In the genomic region with DNA sequence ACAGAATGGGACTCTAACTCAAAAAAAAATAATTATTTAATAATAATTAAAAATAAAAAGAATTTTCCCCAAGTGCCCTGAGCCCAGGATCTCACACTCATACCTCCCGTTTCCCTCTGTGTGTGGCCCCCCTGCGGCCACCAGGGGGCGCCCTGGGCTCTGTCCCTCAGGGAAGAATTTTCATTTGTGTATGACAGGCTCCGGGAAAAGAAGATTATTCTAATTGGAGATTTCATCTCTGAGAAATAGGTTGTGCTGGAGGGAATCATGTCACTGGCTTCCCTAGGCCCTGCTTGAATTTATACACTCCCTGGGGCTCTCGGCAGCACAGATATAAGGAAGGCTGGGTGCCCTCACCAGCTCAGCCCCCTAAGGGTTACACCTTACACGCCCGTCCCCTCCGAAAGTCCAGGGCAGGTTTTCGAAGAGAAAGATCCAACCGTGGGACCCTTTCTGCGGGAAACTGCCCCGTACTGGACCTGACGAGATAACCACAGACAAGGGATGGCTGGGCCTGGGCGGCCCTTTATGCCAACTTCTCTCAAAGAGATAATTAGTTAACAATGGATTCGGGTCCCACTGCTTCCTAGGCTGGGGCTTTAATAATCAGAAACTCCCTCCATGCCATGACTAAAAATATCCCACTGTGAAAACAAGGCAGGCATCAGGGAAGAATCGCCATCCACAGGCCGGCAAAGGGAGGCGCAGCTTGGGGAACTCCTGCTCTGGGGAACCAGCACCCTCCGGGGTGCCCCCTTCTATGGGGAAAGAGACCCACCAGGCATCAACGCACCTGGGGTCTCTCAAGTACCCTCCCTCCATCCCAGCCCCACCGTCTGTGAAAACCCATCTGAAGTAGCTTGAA, we compare ENCODE assay signal across 8 cellular contexts.
DNase-seq lines count a peak whose midpoint lies in the region; ATAC-seq, FAIRE-seq and TF ChIP-seq lines count a peak whose summit lies in the region.

No MANE protein-coding gene starts in this region.

- TF ChIP-seq EP300 in HepG2 (IDR thresholded peaks at IDR 0.05; ENCODE audit: low read depth in 2 of 2, low read length in 2 of 2) (no peak), HepG2 (CRISPR knock-in tag; IDR thresholded peaks at IDR 0.05; ENCODE audit: borderline replicate concordance) (no peak)

- peak; percentile 75 for FAIRE-seq in HepG2 (lab: Jason Lieb, UNC)

- no peaks in the 10 kb centered on the region for H3K79me2 ChIP-seq in HepG2 (ENCODE audit: insufficient read depth, low read length)

- H3K9ac ChIP-seq in HepG2 (ENCODE audit: insufficient read depth, low read depth, low read length) = no peak overlapping the region

- no peak overlapping the region for H3K27ac Mint-ChIP-seq in activated CD4-positive, alpha-beta T cell treated with anti-CD3 and anti-CD28 coated beads for 36 hours
- H3K27ac Mint-ChIP-seq in chondrocyte (ENCODE audit: unreplicated experiment) = no peak overlapping the region

- no peaks in the 10 kb centered on the region for H3K9me3 Mint-ChIP-seq in activated CD4-positive, alpha-beta T cell treated with anti-CD3 and anti-CD28 coated beads for 36 hours (ENCODE audit: low read depth)
- H3K9me3 Mint-ChIP-seq in chondrocyte (ENCODE audit: low read depth) = no peaks in the 10 kb centered on the region

- no peak for TF ChIP-seq POLR2A in HepG2 (IDR thresholded peaks at IDR 0.05; ENCODE audit: insufficient read depth in 1 of 2, low read depth in 2 of 2, low read length in 2 of 2)

- 50% methylated on average over 19 of the region's 21 CpGs for WGBS in HepG2 (ENCODE audit: low lambda C conversion rate)

- no peak for DNase-seq in AG04449 (ENCODE audit: low read depth, low spot score)
- DNase-seq in NCI-H2227 (lab: John Stamatoyannopoulos, UW; ENCODE audit: unreplicated experiment) = peak; percentile 90
- DNase-seq in activated CD4-positive, alpha-beta T cell treated with anti-CD3 and anti-CD28 coated beads for 36 hours = peak; percentile 84
- DNase-seq in chondrocyte (ENCODE audit: low spot score) = no peak
- DNase-seq in HepG2 (ENCODE audit: low spot score) = peak; percentile 57
- peak; percentile 79 to 82 for DNase-seq in stimulated activated CD4-positive, alpha-beta T cell treated with anti-CD3 and anti-CD28 coated beads, Interleukin-2, amount 100 ng/mL, for 24 hours

- H3K36me3 ChIP-seq in HepG2 (replicated peaks in 1 of 2; ENCODE audit: control insufficient read depth in 1 of 2, insufficient read depth in 2 of 2, low read length in 2 of 2) = no peaks in the 10 kb centered on the region

- H2AFZ ChIP-seq in HepG2 (ENCODE audit: low read length) = no peak overlapping the region

- ATAC-seq in GM21423 (IDR thresholded peaks at IDR 0.05; ENCODE audit: unreplicated experiment) (peak; percentile 59), HepG2 (peak; percentile 89), GM18502 (IDR thresholded peaks at IDR 0.05; ENCODE audit: poor library complexity, unreplicated experiment) (no peak)
- ATAC-seq in activated CD4-positive, alpha-beta T cell treated with anti-CD3 and anti-CD28 coated beads for 36 hours = peak; percentile 86

- H3K4me3 Mint-ChIP-seq in activated CD4-positive, alpha-beta T cell treated with anti-CD3 and anti-CD28 coated beads for 36 hours = no peak overlapping the region
- peak overlapping the region; percentile 25 for H3K4me3 Mint-ChIP-seq in chondrocyte (ENCODE audit: unreplicated experiment)

- H3K27me3 ChIP-seq in HepG2 (ENCODE audit: control insufficient read depth in 1 of 2, insufficient read depth in 2 of 2, low read length in 2 of 2) = no peaks in the 10 kb centered on the region

- in situ Hi-C loops in HepG2 (cut with HindIII; ENCODE audit: extremely low pct_ligation_motif_present, low pct_unique_long_range_greater_than_20kb) = no loop called here

- no peaks in the 10 kb centered on the region for H3K9me3 ChIP-seq in HepG2 (ENCODE audit: low read length)

- H3K4me1 ChIP-seq in HepG2 (ENCODE audit: insufficient read depth, low read length) = peaks cover 21% of the 10 kb centered on the region

- peaks cover 13% of the 10 kb centered on the region for H3K4me1 Mint-ChIP-seq in activated CD4-positive, alpha-beta T cell treated with anti-CD3 and anti-CD28 coated beads for 36 hours
- H3K4me1 Mint-ChIP-seq in chondrocyte (ENCODE audit: low read depth) = peaks cover 4% of the 10 kb centered on the region

- no peak overlapping the region for H3K27ac ChIP-seq in HepG2 (ENCODE audit: extremely low read length, insufficient read depth, low read length)

- TF ChIP-seq CTCF in AG04449 (IDR thresholded peaks at IDR 0.05; ENCODE audit: insufficient read depth, low read length, missing control alignments) (peak; percentile 89), chondrocyte (IDR thresholded peaks at IDR 0.05) (peak; percentile 97), HepG2 (CRISPR knock-in tag; IDR thresholded peaks at IDR 0.05) (peak; percentile 78)

- BruUV-seq in HepG2 (replicated peaks; lab: Mats Ljungman, UMichigan) = no TSS peak

- H3K4me3 ChIP-seq in AG04449 (ENCODE audit: low read depth, low read length) (no peak overlapping the region), HepG2 (replicated peaks in 1 of 3; ENCODE audit: insufficient read depth in 1 of 3, low read depth in 2 of 3, low read length in 3 of 3) (no peak overlapping the region; a peak in 1 of 6 replicates)

- POLR2A ChIA-PET in AG04449 (lab: Yijun Ruan, JAX) = no interaction called here
- POLR2A ChIA-PET in activated CD4-positive, alpha-beta T cell treated with anti-CD3 and anti-CD28 coated beads for 36 hours (lab: Charles Lee) = interaction anchor here (0.5 kb wide), 1 partner anchor 38 kb away, joined by 4 read pairs; no protein-coding TSS in a partner anchor
- POLR2A ChIA-PET in HepG2 (lab: Yijun Ruan, JAX) = no interaction called here

- peaks cover 2% of the 10 kb centered on the region for H3K36me3 Mint-ChIP-seq in activated CD4-positive, alpha-beta T cell treated with anti-CD3 and anti-CD28 coated beads for 36 hours (ENCODE audit: low read depth)
- no peaks in the 10 kb centered on the region for H3K36me3 Mint-ChIP-seq in chondrocyte (ENCODE audit: low read depth)

- intact Hi-C loops in activated CD4-positive, alpha-beta T cell treated with anti-CD3 and anti-CD28 coated beads for 36 hours (cut with DNase I, micrococcal nuclease) = loop anchor here (1.0 to 5.0 kb wide), 6 partner anchors 31 to 272 kb away; a partner anchor contains a TSS
- intact Hi-C loops in HepG2 (cut with micrococcal nuclease; ENCODE audit: unreplicated experiment) = loop anchor here (1.0 kb wide), 1 partner anchor 182 kb away; no protein-coding TSS in a partner anchor

- peak; percentile 40; the same call in 1 of the 2 replicates for TF ChIP-seq RAD21 in HepG2 (CRISPR knock-in tag; IDR thresholded peaks at IDR 0.05)

- no peaks in the 10 kb centered on the region for H3K27me3 Mint-ChIP-seq in activated CD4-positive, alpha-beta T cell treated with anti-CD3 and anti-CD28 coated beads for 36 hours
- no peaks in the 10 kb centered on the region for H3K27me3 Mint-ChIP-seq in chondrocyte (ENCODE audit: low read depth)

- CTCF ChIA-PET in AG04449 (lab: Yijun Ruan, JAX) = interaction anchor here (0.7 to 14.6 kb wide), 26 partner anchors 8 to 185 kb away, joined by 3 to 191 read pairs (median 5); a partner anchor contains a TSS
- CTCF ChIA-PET in activated CD4-positive, alpha-beta T cell treated with anti-CD3 and anti-CD28 coated beads for 36 hours (lab: Charles Lee) = interaction anchor here (0.6 to 5.8 kb wide), 18 partner anchors 9 to 185 kb away, joined by 3 to 25 read pairs (median 3); a partner anchor contains a TSS
- CTCF ChIA-PET in HepG2 (lab: Yijun Ruan, JAX; ENCODE audit: low intra/inter-chr PET ratio, low total read pairs) = interaction anchor here (1.1 to 2.5 kb wide), 4 partner anchors 125 to 273 kb away, joined by 4 to 20 read pairs (median 8); no protein-coding TSS in a partner anchor

- H4K20me1 ChIP-seq in HepG2 (ENCODE audit: insufficient read depth, low read length) = no peaks in the 10 kb centered on the region

- H3K4me2 ChIP-seq in HepG2 (ENCODE audit: low read depth, low read length) = peak overlapping the region; percentile 45

TF ChIP-seq in HepG2, 621 proteins besides CTCF, POLR2A, EP300 and RAD21 (continues in another document):
- TF ChIP-seq, protein P1, sequence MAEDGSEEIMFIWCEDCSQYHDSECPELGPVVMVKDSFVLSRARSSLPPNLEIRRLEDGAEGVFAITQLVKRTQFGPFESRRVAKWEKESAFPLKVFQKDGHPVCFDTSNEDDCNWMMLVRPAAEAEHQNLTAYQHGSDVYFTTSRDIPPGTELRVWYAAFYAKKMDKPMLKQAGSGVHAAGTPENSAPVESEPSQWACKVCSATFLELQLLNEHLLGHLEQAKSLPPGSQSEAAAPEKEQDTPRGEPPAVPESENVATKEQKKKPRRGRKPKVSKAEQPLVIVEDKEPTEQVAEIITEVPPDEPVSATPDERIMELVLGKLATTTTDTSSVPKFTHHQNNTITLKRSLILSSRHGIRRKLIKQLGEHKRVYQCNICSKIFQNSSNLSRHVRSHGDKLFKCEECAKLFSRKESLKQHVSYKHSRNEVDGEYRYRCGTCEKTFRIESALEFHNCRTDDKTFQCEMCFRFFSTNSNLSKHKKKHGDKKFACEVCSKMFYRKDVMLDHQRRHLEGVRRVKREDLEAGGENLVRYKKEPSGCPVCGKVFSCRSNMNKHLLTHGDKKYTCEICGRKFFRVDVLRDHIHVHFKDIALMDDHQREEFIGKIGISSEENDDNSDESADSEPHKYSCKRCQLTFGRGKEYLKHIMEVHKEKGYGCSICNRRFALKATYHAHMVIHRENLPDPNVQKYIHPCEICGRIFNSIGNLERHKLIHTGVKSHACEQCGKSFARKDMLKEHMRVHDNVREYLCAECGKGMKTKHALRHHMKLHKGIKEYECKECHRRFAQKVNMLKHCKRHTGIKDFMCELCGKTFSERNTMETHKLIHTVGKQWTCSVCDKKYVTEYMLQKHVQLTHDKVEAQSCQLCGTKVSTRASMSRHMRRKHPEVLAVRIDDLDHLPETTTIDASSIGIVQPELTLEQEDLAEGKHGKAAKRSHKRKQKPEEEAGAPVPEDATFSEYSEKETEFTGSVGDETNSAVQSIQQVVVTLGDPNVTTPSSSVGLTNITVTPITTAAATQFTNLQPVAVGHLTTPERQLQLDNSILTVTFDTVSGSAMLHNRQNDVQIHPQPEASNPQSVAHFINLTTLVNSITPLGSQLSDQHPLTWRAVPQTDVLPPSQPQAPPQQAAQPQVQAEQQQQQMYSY (CRISPR knock-in tag; IDR thresholded peaks at IDR 0.05) = peak; percentile 86
- TF ChIP-seq THAP11 (CRISPR knock-in tag; IDR thresholded peaks at IDR 0.05) = 0 out of 2 replicates have a peak, but pooled peaks have one; percentile 30

Comparison
In these comparisons a context has a peak if more than half of its experiments do, and no peak if none do; other contexts are left out.
1. DNase-seq: peak in NCI-H2227 (single experiment), activated CD4-positive, alpha-beta T cell treated with anti-CD3 and anti-CD28 coated beads for 36 hours (single experiment), HepG2 (single experiment) and stimulated activated CD4-positive, alpha-beta T cell treated with anti-CD3 and anti-CD28 coated beads, Interleukin-2, amount 100 ng/mL, for 24 hours (2 of 2); none in AG04449 (single experiment) and chondrocyte (single experiment).
2. Peak in every context shown above with its lines, with median percentiles within 50 percentile points of each other: CTCF ChIP-seq.